In the genomic region with DNA sequence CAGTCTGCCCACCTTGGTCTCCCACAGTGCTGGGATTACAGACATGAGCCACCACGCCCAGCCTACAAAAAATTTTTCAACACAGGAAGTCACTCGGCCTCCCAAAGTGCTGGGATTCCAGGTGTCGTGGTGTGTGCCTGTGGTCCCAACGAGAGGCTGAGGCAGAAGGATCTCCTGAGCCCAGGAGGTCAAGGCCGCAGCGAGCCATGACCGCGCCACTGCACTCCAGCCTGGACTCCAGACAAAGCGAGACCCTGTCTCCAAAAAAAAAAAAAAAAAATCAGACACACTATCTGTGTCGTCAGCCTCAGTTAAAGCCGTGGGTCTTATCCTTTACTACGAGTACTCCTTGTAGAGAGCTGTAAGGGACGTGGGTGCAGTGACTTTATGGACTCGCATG, we compare ENCODE assay signal across 15 cellular contexts. TPM values are rescaled to one million over a fixed set of nuclear protein-coding genes. Genes with fewer than 3 reads are reported as not detected.
DNase-seq lines count a peak whose midpoint lies in the region; ATAC-seq and TF ChIP-seq lines count a peak whose summit lies in the region.
"Had no signal": no experiment of that assay in that cellular context is flagged by ENCODE, and none has a peak within 500 bp of the region (broad histone marks: within the 10 kb centered on the region; RNA-seq: fewer than 3 reads in every experiment).

No MANE protein-coding gene starts in this region.

- H3K4me2 ChIP-seq in smooth muscle cell = no peak overlapping the region

- H3K9me3 ChIP-seq in smooth muscle cell (replicated peaks; ENCODE audit: low read depth) = no peaks in the 10 kb centered on the region

- no peak overlapping the region for H3K9ac ChIP-seq in smooth muscle cell (ENCODE audit: low read depth)

- no peak overlapping the region for H3K4me3 ChIP-seq in smooth muscle cell

- DNase-seq in activated CD4-positive, alpha-beta T cell treated with anti-CD3 and anti-CD28 coated beads for 36 hours = no peak
- DNase-seq in activated CD4-positive, alpha-beta T cell treated with anti-CD3 and anti-CD28 coated beads for 4 hours = no peak
- DNase-seq in activated naive CD8-positive, alpha-beta T cell treated with anti-CD3 and anti-CD28 coated beads for 36 hours = no peak
- DNase-seq in GM13976 (ENCODE audit: low spot score) (peak; percentile 5), smooth muscle cell (lab: John Stamatoyannopoulos, UW; ENCODE audit: unreplicated experiment) (no peak), NCI-H2171 (lab: John Stamatoyannopoulos, UW) (no peak)
- DNase-seq: DMS53, GF-D8, HCEC 1CT, HFFc6 had no signal

- CTCF ChIA-PET in activated CD4-positive, alpha-beta T cell treated with anti-CD3 and anti-CD28 coated beads for 36 hours (lab: Charles Lee) = interaction anchor here (1.1 kb wide), 1 partner anchor 16 kb away, joined by 5 read pairs; a partner anchor contains a TSS

- H3K4me3 Mint-ChIP-seq in activated CD4-positive, alpha-beta T cell treated with anti-CD3 and anti-CD28 coated beads for 36 hours = no peak overlapping the region
- no peak overlapping the region for H3K4me3 Mint-ChIP-seq in activated naive CD8-positive, alpha-beta T cell
- H3K4me3 Mint-ChIP-seq in activated naive CD8-positive, alpha-beta T cell treated with anti-CD3 and anti-CD28 coated beads for 36 hours = no peak overlapping the region
- H3K4me3 Mint-ChIP-seq: CD14-positive monocyte, HFFc6 had no signal

- H3K4me1 Mint-ChIP-seq in activated CD4-positive, alpha-beta T cell treated with anti-CD3 and anti-CD28 coated beads for 36 hours = peaks cover 70% of the 10 kb centered on the region
- H3K4me1 Mint-ChIP-seq in activated naive CD8-positive, alpha-beta T cell (ENCODE audit: low read depth) = peaks cover 77% of the 10 kb centered on the region
- peaks cover 64% of the 10 kb centered on the region for H3K4me1 Mint-ChIP-seq in activated naive CD8-positive, alpha-beta T cell treated with anti-CD3 and anti-CD28 coated beads for 36 hours

- peaks cover 60% of the 10 kb centered on the region for H3K36me3 Mint-ChIP-seq in activated CD4-positive, alpha-beta T cell treated with anti-CD3 and anti-CD28 coated beads for 36 hours (ENCODE audit: low read depth)
- H3K36me3 Mint-ChIP-seq in activated naive CD8-positive, alpha-beta T cell = peaks cover 11% of the 10 kb centered on the region
- H3K36me3 Mint-ChIP-seq in activated naive CD8-positive, alpha-beta T cell treated with anti-CD3 and anti-CD28 coated beads for 36 hours = peaks cover 57% of the 10 kb centered on the region

- no peaks in the 10 kb centered on the region for H3K36me3 ChIP-seq in smooth muscle cell (ENCODE audit: low read depth)

- H4K20me1 ChIP-seq in smooth muscle cell (ENCODE audit: low read depth) = peaks cover 100% of the 10 kb centered on the region

- H3K27me3 ChIP-seq in smooth muscle cell (ENCODE audit: low read depth) = no peaks in the 10 kb centered on the region

- H3K27ac ChIP-seq in smooth muscle cell (ENCODE audit: low read depth) = peak overlapping the region; percentile 87
- H3K27ac ChIP-seq: 22Rv1 had no signal

- H2AFZ ChIP-seq in smooth muscle cell (ENCODE audit: low read depth) = no peak overlapping the region

- WGBS in smooth muscle cell (ENCODE audit: low lambda C conversion rate) = 93% methylated on average over 10 of the region's 14 CpGs

- intact Hi-C loops in activated CD4-positive, alpha-beta T cell treated with anti-CD3 and anti-CD28 coated beads for 36 hours (cut with DNase I, micrococcal nuclease) = no loop called here

- TF ChIP-seq CTCF in GM13976 (IDR thresholded peaks at IDR 0.05; ENCODE audit: borderline replicate concordance, control extremely low read depth, extremely low read depth, insufficient read depth, missing control alignments) (no peak), smooth muscle cell (IDR thresholded peaks at IDR 0.05; ENCODE audit: borderline replicate concordance, insufficient read depth, poor library complexity, severe bottlenecking) (no peak)

- H3K27me3 Mint-ChIP-seq in activated CD4-positive, alpha-beta T cell treated with anti-CD3 and anti-CD28 coated beads for 36 hours = no peaks in the 10 kb centered on the region
- no peaks in the 10 kb centered on the region for H3K27me3 Mint-ChIP-seq in activated naive CD8-positive, alpha-beta T cell
- H3K27me3 Mint-ChIP-seq in activated naive CD8-positive, alpha-beta T cell treated with anti-CD3 and anti-CD28 coated beads for 36 hours = no peaks in the 10 kb centered on the region

- POLR2A ChIA-PET in activated CD4-positive, alpha-beta T cell treated with anti-CD3 and anti-CD28 coated beads for 36 hours (lab: Charles Lee) = interaction anchor here (0.7 kb wide), 1 partner anchor 8 kb away, joined by 3 read pairs; no protein-coding TSS in a partner anchor

- peaks cover 24% of the 10 kb centered on the region for H3F3A ChIP-seq in smooth muscle cell (ENCODE audit: low read depth)

- no peak for ATAC-seq in activated CD4-positive, alpha-beta T cell treated with anti-CD3 and anti-CD28 coated beads for 36 hours
- ATAC-seq in HG03354 (IDR thresholded peaks at IDR 0.05; ENCODE audit: poor library complexity, severe bottlenecking, unreplicated experiment) = no peak
- ATAC-seq: HepG2 had no signal

- H3K79me2 ChIP-seq in smooth muscle cell (ENCODE audit: low read depth) = peaks cover 100% of the 10 kb centered on the region

- H3K9me3 Mint-ChIP-seq in activated CD4-positive, alpha-beta T cell treated with anti-CD3 and anti-CD28 coated beads for 36 hours (ENCODE audit: low read depth) = no peaks in the 10 kb centered on the region
- no peaks in the 10 kb centered on the region for H3K9me3 Mint-ChIP-seq in activated naive CD8-positive, alpha-beta T cell (ENCODE audit: low read depth)
- H3K9me3 Mint-ChIP-seq in activated naive CD8-positive, alpha-beta T cell treated with anti-CD3 and anti-CD28 coated beads for 36 hours = no peaks in the 10 kb centered on the region
- H3K9me3 Mint-ChIP-seq: CD14-positive monocyte, HFFc6 had no signal

- in situ Hi-C loops in GM13976 (cut with MboI; ENCODE audit: low sequenced_read_pairs, unreplicated experiment) = no loop called here

- peaks cover 21% of the 10 kb centered on the region for H3K4me1 ChIP-seq in smooth muscle cell (ENCODE audit: low read depth)

- peak overlapping the region; percentile 88 for H3K27ac Mint-ChIP-seq in activated CD4-positive, alpha-beta T cell treated with anti-CD3 and anti-CD28 coated beads for 36 hours
- H3K27ac Mint-ChIP-seq in activated naive CD8-positive, alpha-beta T cell = peak overlapping the region; percentile 50
- H3K27ac Mint-ChIP-seq in activated naive CD8-positive, alpha-beta T cell treated with anti-CD3 and anti-CD28 coated beads for 36 hours = no peak overlapping the region
- H3K27ac Mint-ChIP-seq: HFFc6 had no signal

RNA-seq across cellular contexts. Expression of a gene that starts 15.8 kb away (rescaled TPM):
- 100 to 1,000 TPM; 148 to 173 TPM for total RNA-seq in activated CD4-positive, alpha-beta T cell treated with anti-CD3 and anti-CD28 coated beads for 36 hours
- 100 to 1,000 TPM; 178 to 183 TPM for total RNA-seq in activated naive CD8-positive, alpha-beta T cell treated with anti-CD3 and anti-CD28 coated beads for 36 hours
- total RNA-seq in smooth muscle cell = 136 and 151 TPM in 2 replicates
- polyA plus RNA-seq in smooth muscle cell = 79.3 and 85.1 TPM in 2 replicates
